Comparison of ENCODE assay signal across 9 cellular contexts in genomic region chr18:66160007-66160406, GRCh38.
"Had no signal": no experiment of that assay in that cellular context is flagged by ENCODE, and none has a peak within 500 bp of the region (broad histone marks: within the 10 kb centered on the region; RNA-seq: fewer than 3 reads in every experiment).

No MANE protein-coding gene starts in this region.

- ATAC-seq: K562 had no signal

- H3K4me1 Mint-ChIP-seq: H9 had no signal

- FAIRE-seq: H54, HTR-8/SVneo, K562 had no signal

- H3K4me3 ChIP-seq: GM23248, K562 had no signal

- H2AFZ ChIP-seq: GM23248 had no signal

- H3K9ac ChIP-seq: GM23248 had no signal

- DNase-seq: GM23248, GOT3, H9, HCEC 1CT, IMR-90, KG1 had no signal

- H3K9me3 Mint-ChIP-seq: H9 had no signal

- H3K27ac Mint-ChIP-seq: H9 had no signal

- H3K27ac ChIP-seq: GM23248 had no signal

- H3K4me3 Mint-ChIP-seq: H9 had no signal
